Comparison of ENCODE assay signal across 9 cellular contexts in genomic region chr14:99430491-99430890, GRCh38. TPM values are rescaled to one million over a fixed set of nuclear protein-coding genes. Genes with fewer than 3 reads are reported as not detected.
DNase-seq lines count a peak whose midpoint lies in the region; ATAC-seq and TF ChIP-seq lines count a peak whose summit lies in the region.
"Had no signal": no experiment of that assay in that cellular context is flagged by ENCODE, and none has a peak within 500 bp of the region (broad histone marks: within the 10 kb centered on the region; RNA-seq: fewer than 3 reads in every experiment).

No MANE protein-coding gene starts in this region.

- H3K9me3 ChIP-seq in T-helper 17 cell (ENCODE audit: control insufficient read depth, low read length, poor library complexity, severe bottlenecking) (no peaks in the 10 kb centered on the region), hepatocyte (ENCODE audit: low read depth) (no peaks in the 10 kb centered on the region)
- H3K9me3 ChIP-seq: uterus had no signal

- H3K4me1 Mint-ChIP-seq in T-helper 17 cell, result peaks cover 23% of the 10 kb centered on the region

- H3K4me3 ChIP-seq in hepatocyte, result no peak overlapping the region
- H3K4me3 ChIP-seq: uterus had no signal

- peaks cover 8% of the 10 kb centered on the region for H3K36me3 Mint-ChIP-seq in T-helper 17 cell (ENCODE audit: low read depth)

- H3K79me2 ChIP-seq in hepatocyte, result peaks cover 27% of the 10 kb centered on the region

- H2AFZ ChIP-seq in hepatocyte, result no peak overlapping the region

- no peaks in the 10 kb centered on the region for H3K4me1 ChIP-seq in hepatocyte (ENCODE audit: insufficient read depth)
- H3K4me1 ChIP-seq: uterus had no signal

- no peak overlapping the region for H3K4me3 Mint-ChIP-seq in T-helper 17 cell

- no peak overlapping the region for H3K4me2 ChIP-seq in hepatocyte

- 87% methylated on average over 7 of the region's 7 CpGs for WGBS in hepatocyte (ENCODE audit: low lambda C conversion rate, missing lambda C conversion rate)

- H3K27me3 Mint-ChIP-seq in T-helper 17 cell, result no peaks in the 10 kb centered on the region

- H3K27me3 ChIP-seq in hepatocyte, result no peaks in the 10 kb centered on the region
- H3K27me3 ChIP-seq: uterus had no signal

- DNase-seq in EH (ENCODE audit: low read depth), result peak; percentile 5
- DNase-seq in T-helper 17 cell, result peak in 1 of 3 donors; percentile 27
- DNase-seq in hepatocyte (ENCODE audit: low spot score), result no peak
- DNase-seq in NOMO-1 treated with dmso at 0.1 percent for 144 hours (lab: John Stamatoyannopoulos, UW; ENCODE audit: unreplicated experiment), result no peak
- no peak for DNase-seq in amygdala (lab: John Stamatoyannopoulos, UW)
- DNase-seq in C1 segment of cervical spinal cord (lab: John Stamatoyannopoulos, UW), result no peak

- H3K27ac ChIP-seq in hepatocyte, result no peak overlapping the region
- H3K27ac ChIP-seq: uterus had no signal

- TF ChIP-seq POLR2A in GM18505 (IDR thresholded peaks at IDR 0.05; ENCODE audit: borderline replicate concordance, extremely low read depth, insufficient read depth, insufficient read length), result no peak

- H3K9me2 ChIP-seq in hepatocyte (replicated peaks; ENCODE audit: insufficient read depth), result no peaks in the 10 kb centered on the region

- no peaks in the 10 kb centered on the region for H4K20me1 ChIP-seq in hepatocyte (ENCODE audit: insufficient read depth, poor library complexity, severe bottlenecking)

- TF ChIP-seq CTCF in hepatocyte (IDR thresholded peaks at IDR 0.05; ENCODE audit: poor library complexity), result peak; percentile 20

- H3K27ac Mint-ChIP-seq in T-helper 17 cell, result no peak overlapping the region

- ATAC-seq in GM21786 (IDR thresholded peaks at IDR 0.05; ENCODE audit: unreplicated experiment) (peak; percentile 52), T-helper 17 cell (peak; percentile 91), GM18505 (IDR thresholded peaks at IDR 0.05; ENCODE audit: unreplicated experiment) (no peak)

- no peaks in the 10 kb centered on the region for H3K36me3 ChIP-seq in hepatocyte (replicated peaks; ENCODE audit: insufficient read depth, low read depth)
- H3K36me3 ChIP-seq: uterus had no signal

RNA-seq across cellular contexts. Expression of gene SETD3, which starts 50.2 kb away (rescaled TPM):
- total RNA-seq in T-helper 17 cell (10 to 100 TPM; 38.2 to 47.6 TPM), hepatocyte (60.2 and 67.3 TPM in 2 replicates)
- 43.6 and 47.0 TPM in 2 replicates for polyA plus RNA-seq in hepatocyte

RNA-seq across cellular contexts. Expression of gene CCNK, which starts 50.7 kb away (rescaled TPM):
- 100 to 1,000 TPM; 138 to 141 TPM for total RNA-seq in T-helper 17 cell
- 15.6 and 22.0 TPM in 2 replicates for total RNA-seq in hepatocyte
- 10.1 and 11.1 TPM in 2 replicates for polyA plus RNA-seq in hepatocyte
